25 cellular contexts compared by ENCODE assay signal in the genomic region with DNA sequence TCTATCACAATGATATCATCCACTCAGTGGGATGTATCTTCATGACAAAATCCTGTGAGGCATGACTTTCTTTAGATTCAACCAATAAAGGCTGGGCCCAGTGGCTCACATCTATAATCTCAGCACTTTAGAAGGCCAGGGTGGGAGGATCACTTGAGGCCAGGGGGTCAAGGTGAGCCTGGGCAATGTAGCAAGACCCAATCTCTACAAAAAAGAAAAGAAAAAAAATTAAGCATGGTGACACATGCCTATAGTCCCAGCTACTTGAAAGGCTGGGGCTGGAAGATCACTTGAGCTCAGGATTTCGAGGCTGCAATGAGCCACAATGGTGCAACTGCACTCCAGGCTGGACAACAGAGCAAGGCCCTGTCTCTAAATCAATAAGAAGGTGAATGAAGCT.
"Had no signal": no experiment of that assay in that cellular context is flagged by ENCODE, and none has a peak within 500 bp of the region (broad histone marks: within the 10 kb centered on the region; RNA-seq: fewer than 3 reads in every experiment).

No MANE protein-coding gene starts in this region.

- ATAC-seq: heart left ventricle; naive thymus-derived CD8-positive, alpha-beta T cell; pancreas; right cardiac atrium; stimulated activated naive B cell treated with anti-CD40 and anti-IgM and Interleukin-4, amounts not matched to agents 10 μg/mL and 1 μg/mL and 100 μg/mL, for 72 hours; stimulated activated naive CD8-positive, alpha-beta T cell treated with anti-CD3 and anti-CD28 coated beads, Interleukin-15, Interleukin-2, amounts not matched to agents 100 U/mL and 50 U/mL, for 24 hours had no signal

- DNase-seq: heart left ventricle; hypothalamus; immature natural killer cell; left ventricle myocardium inferior; naive thymus-derived CD8-positive, alpha-beta T cell; nucleus accumbens; pancreas; retina; right cardiac atrium; stimulated activated CD4-positive, alpha-beta T cell treated with anti-CD3 and anti-CD28 coated beads, Interleukin-1b, Interleukin-23, amount 100 ng/mL, for 48 hours; stimulated activated CD4-positive, alpha-beta T cell treated with anti-CD3 and anti-CD28 coated beads, Interleukin-2, amount 100 ng/mL, for 48 hours; stimulated activated CD4-positive, alpha-beta T cell treated with anti-CD3 and anti-CD28 coated beads, Interleukin-4, amount 100 ng/mL, for 4 hours; stimulated activated CD8-positive, alpha-beta memory T cell treated with anti-CD3 and anti-CD28 coated beads, Interleukin-4, amount 100 ng/mL, for 48 hours; stimulated activated naive B cell treated with anti-CD40 and anti-IgM and Interleukin-4, amounts not matched to agents 10 μg/mL and 1 μg/mL and 100 μg/mL, for 72 hours; stimulated activated naive CD8-positive, alpha-beta T cell treated with anti-CD3 and anti-CD28 coated beads, Interleukin-15, Interleukin-2, amounts not matched to agents 100 U/mL and 50 U/mL, for 24 hours; stomach; testis; thyroid gland; transverse colon; upper lobe of left lung had no signal

- H3K9me3 ChIP-seq: heart left ventricle, left ventricle myocardium inferior, pancreas, prostate gland, stomach, testis, thyroid gland, transverse colon, upper lobe of left lung had no signal

- H3K4me1 ChIP-seq: pancreas, prostate gland, testis had no signal

- H3K4me3 ChIP-seq: heart left ventricle, left ventricle myocardium inferior, lung, pancreas, prostate gland, smooth muscle cell, stomach, testis, thyroid gland, transverse colon, upper lobe of left lung had no signal

- FAIRE-seq: islet of Langerhans, pancreas, urothelium cell line had no signal

- H3K27me3 ChIP-seq: heart left ventricle, pancreas, stomach, testis, thyroid gland, transverse colon, upper lobe of left lung had no signal

- H3K4me2 ChIP-seq: smooth muscle cell had no signal

- H3K36me3 ChIP-seq: heart left ventricle, left ventricle myocardium inferior, pancreas, prostate gland, stomach, thyroid gland, transverse colon, upper lobe of left lung had no signal

- H3K27ac ChIP-seq: heart left ventricle, left ventricle myocardium inferior, pancreas, prostate gland, stomach, testis, thyroid gland, transverse colon, upper lobe of left lung had no signal
